In genomic region chr21:46038871-46039397, GRCh38 we compare ENCODE assay signal across 11 cellular contexts. TPM values are rescaled to one million over a fixed set of nuclear protein-coding genes. Genes with fewer than 3 reads are reported as not detected.
A peak's percentile ranks its signal among the peaks of the same experiment; 100 is the strongest.
DNase-seq lines count a peak whose midpoint lies in the region; ATAC-seq and TF ChIP-seq lines count a peak whose summit lies in the region.
"Had no signal": no experiment of that assay in that cellular context is flagged by ENCODE, and none has a peak within 500 bp of the region (broad histone marks: within the 10 kb centered on the region; RNA-seq: fewer than 3 reads in every experiment).

No MANE protein-coding gene starts in this region.

- no peaks in the 10 kb centered on the region for H3K4me1 Mint-ChIP-seq in activated CD8-positive, alpha-beta T cell treated with anti-CD3 and anti-CD28 coated beads, Interleukin-2, amount 10 ng/mL, durations not matched to agents 7 days and 5 days (ENCODE audit: low read depth)

- CTCF ChIA-PET in activated CD8-positive, alpha-beta T cell treated with anti-CD3 and anti-CD28 coated beads, Interleukin-2, amount 10 ng/mL, durations not matched to agents 7 days and 5 days (lab: Charles Lee) = no interaction called here

- H3K4me3 Mint-ChIP-seq in activated CD8-positive, alpha-beta T cell treated with anti-CD3 and anti-CD28 coated beads, Interleukin-2, amount 10 ng/mL, durations not matched to agents 7 days and 5 days = no peak overlapping the region

- peaks cover 0 to 7% (median 1%) of the 10 kb centered on the region in 3 donors for H3K27me3 ChIP-seq in psoas muscle (ENCODE audit: insufficient read depth in 3 of 3, low read length in 2 of 3)

- no peaks in the 10 kb centered on the region for H3K4me1 ChIP-seq in psoas muscle

- no peaks in the 10 kb centered on the region for H3K9me3 ChIP-seq in psoas muscle

- ATAC-seq in psoas muscle = peak; percentile 65 to 89 (median 72)
- ATAC-seq in activated CD8-positive, alpha-beta T cell treated with anti-CD3 and anti-CD28 coated beads, Interleukin-2, amount 10 ng/mL, durations not matched to agents 7 days and 5 days = no peak
- no peak for ATAC-seq in HG03460 (IDR thresholded peaks at IDR 0.05; ENCODE audit: unreplicated experiment)

- POLR2A ChIA-PET in activated CD8-positive, alpha-beta T cell treated with anti-CD3 and anti-CD28 coated beads, Interleukin-2, amount 10 ng/mL, durations not matched to agents 7 days and 5 days (lab: Charles Lee) = no interaction called here

- peak; percentile 93 for DNase-seq in AG10803 (ENCODE audit: low read depth)
- DNase-seq in amniotic epithelial cell (ENCODE audit: low read depth) = peak; percentile 93
- peak; percentile 53 for DNase-seq in fibroblast of the conjunctiva (ENCODE audit: low read depth)
- DNase-seq in psoas muscle = peak; percentile 87
- no peak for DNase-seq in activated CD8-positive, alpha-beta T cell treated with anti-CD3 and anti-CD28 coated beads, Interleukin-2, amount 10 ng/mL, durations not matched to agents 7 days and 5 days
- no peak for DNase-seq in NCI-H446 treated with DMSO at 0.1 percent for 48 hours (lab: John Stamatoyannopoulos, UW)
- no peak for DNase-seq in NK-92 treated with Interleukin-12 subunit alpha and Interleukin-12 subunit beta, amount 100 ng/mL, for 24 hours (lab: John Stamatoyannopoulos, UW)
- DNase-seq: activated naive CD4-positive, alpha-beta T cell; NCI-H1105 treated with DMSO at 0.1 percent for 48 hours had no signal

- intact Hi-C loops in psoas muscle (cut with DNase I) = no loop called here

- no peak overlapping the region for H3K27ac Mint-ChIP-seq in activated CD8-positive, alpha-beta T cell treated with anti-CD3 and anti-CD28 coated beads, Interleukin-2, amount 10 ng/mL, durations not matched to agents 7 days and 5 days

- peaks cover 5% of the 10 kb centered on the region for H3K27me3 Mint-ChIP-seq in activated CD8-positive, alpha-beta T cell treated with anti-CD3 and anti-CD28 coated beads, Interleukin-2, amount 10 ng/mL, durations not matched to agents 7 days and 5 days (ENCODE audit: low read depth)

- peak overlapping the region; percentile 41 for H3K27ac ChIP-seq in psoas muscle

- 26 to 41% (median 30%) methylated on average over 19 to 23 of the region's 23 CpGs for WGBS in psoas muscle, 3 donors

- no peak for TF ChIP-seq CTCF in AG10803 (conservative IDR thresholded peaks at IDR 0.05; ENCODE audit: low read length)
- no peak for TF ChIP-seq CTCF in psoas muscle (IDR thresholded peaks at IDR 0.05)

- no peaks in the 10 kb centered on the region for H3K36me3 Mint-ChIP-seq in activated CD8-positive, alpha-beta T cell treated with anti-CD3 and anti-CD28 coated beads, Interleukin-2, amount 10 ng/mL, durations not matched to agents 7 days and 5 days (ENCODE audit: low read depth)

- H3K4me3 ChIP-seq in AG10803 (ENCODE audit: low read length) = no peak overlapping the region
- H3K4me3 ChIP-seq in psoas muscle = no peak overlapping the region

- H3K36me3 ChIP-seq in psoas muscle (ENCODE audit: insufficient read depth in 1 of 2, low read depth in 1 of 2) = no peaks in the 10 kb centered on the region

- H3K9me3 Mint-ChIP-seq in activated CD8-positive, alpha-beta T cell treated with anti-CD3 and anti-CD28 coated beads, Interleukin-2, amount 10 ng/mL, durations not matched to agents 7 days and 5 days (ENCODE audit: insufficient read depth) = no peaks in the 10 kb centered on the region

RNA-seq across cellular contexts. Expression of gene COL6A1, which starts 57.4 kb away (rescaled TPM):
- total RNA-seq in psoas muscle = 10 to 100 TPM; 36.1 to 83.0 (median 61.9) TPM
- 10 to 100 TPM; 29.4 to 32.1 (median 30.4) TPM for polyA plus RNA-seq in psoas muscle
- total RNA-seq in activated CD8-positive, alpha-beta T cell treated with anti-CD3 and anti-CD28 coated beads, Interleukin-2, amount 10 ng/mL, durations not matched to agents 7 days and 5 days = under 1 TPM; 0.26 to 0.42 TPM
- total RNA-seq: OCI-LY7 had no signal

RNA-seq across cellular contexts. Expression of gene COL6A2, which starts 59.0 kb away (rescaled TPM):
- 100 to 1,000 TPM in 2 of 4 donors, 10 to 100 TPM in 2; 56.2 to 122 (median 90.4) TPM for total RNA-seq in psoas muscle
- 10 to 100 TPM; 29.8 to 58.8 (median 47.1) TPM for polyA plus RNA-seq in psoas muscle
- 1 to 10 TPM; 6.0 to 7.2 TPM for total RNA-seq in activated CD8-positive, alpha-beta T cell treated with anti-CD3 and anti-CD28 coated beads, Interleukin-2, amount 10 ng/mL, durations not matched to agents 7 days and 5 days
- total RNA-seq: OCI-LY7 had no signal

Comparison
In these comparisons a context has a peak if more than half of its experiments do, and no peak if none do; other contexts are left out.
1. DNase-seq: peak in AG10803 (single experiment), amniotic epithelial cell (single experiment), fibroblast of the conjunctiva (single experiment) and psoas muscle (2 of 2); none in activated CD8-positive, alpha-beta T cell treated with anti-CD3 and anti-CD28 coated beads, Interleukin-2, amount 10 ng/mL, durations not matched to agents 7 days and 5 days (single experiment), NCI-H446 treated with DMSO at 0.1 percent for 48 hours (single experiment) and NK-92 treated with Interleukin-12 subunit alpha and Interleukin-12 subunit beta, amount 100 ng/mL, for 24 hours (single experiment).
2. ATAC-seq: peak in psoas muscle (4 of 4); none in activated CD8-positive, alpha-beta T cell treated with anti-CD3 and anti-CD28 coated beads, Interleukin-2, amount 10 ng/mL, durations not matched to agents 7 days and 5 days (single experiment) and HG03460 (single experiment).
3. RNA of gene COL6A1, which starts 57.4 kb away (total RNA-seq): 36.1 to 83.0 TPM in psoas muscle; 0.26 to 0.42 TPM in activated CD8-positive, alpha-beta T cell treated with anti-CD3 and anti-CD28 coated beads, Interleukin-2, amount 10 ng/mL, durations not matched to agents 7 days and 5 days; every median in the first group is over 10 times any median in the second.
4. RNA of gene COL6A2, which starts 59.0 kb away (total RNA-seq): 56.2 to 122 TPM in psoas muscle; 6.0 to 7.2 TPM in activated CD8-positive, alpha-beta T cell treated with anti-CD3 and anti-CD28 coated beads, Interleukin-2, amount 10 ng/mL, durations not matched to agents 7 days and 5 days; every median in the first group is over 4 times any median in the second.